ENCODE assay signal across 20 cellular contexts in genomic region chr14:104813286-104813685, GRCh38.
"Had no signal": no experiment of that assay in that cellular context is flagged by ENCODE, and none has a peak within 500 bp of the region (broad histone marks: within the 10 kb centered on the region; RNA-seq: fewer than 3 reads in every experiment).

No MANE protein-coding gene starts in this region.

- H3K9me3 ChIP-seq: ascending aorta, breast epithelium, gastrocnemius medialis, SK-N-SH, suprapubic skin, transverse colon, vagina had no signal

- ATAC-seq: activated CD8-positive, alpha-beta T cell treated with anti-CD3 and anti-CD28 coated beads, Interleukin-2, amount 10 ng/mL, durations not matched to agents 7 days and 5 days; activated naive CD8-positive, alpha-beta T cell treated with anti-CD3 and anti-CD28 coated beads, Interleukin-2, amount 50 U/mL, for 24 hours; esophagus mucosa; gastrocnemius medialis; naive thymus-derived CD4-positive, alpha-beta T cell; stimulated activated naive CD8-positive, alpha-beta T cell treated with anti-CD3 and anti-CD28 coated beads, Interleukin-15, Interleukin-2, amounts not matched to agents 100 U/mL and 50 U/mL, for 24 hours had no signal

- H3K27me3 Mint-ChIP-seq: activated B cell treated with CpG ODN at 0.5 μM for 24 hours; activated naive CD8-positive, alpha-beta T cell treated with anti-CD3 and anti-CD28 coated beads, Interleukin-2, amount 50 U/mL, for 24 hours; activated T-cell treated with anti-CD3 and anti-CD28 coated beads, Interleukin-2, amount 50 U/mL, for 24 hours; naive thymus-derived CD4-positive, alpha-beta T cell had no signal

- H3K9me3 Mint-ChIP-seq: activated B cell treated with CpG ODN at 0.5 μM for 24 hours; activated naive CD8-positive, alpha-beta T cell treated with anti-CD3 and anti-CD28 coated beads, Interleukin-2, amount 50 U/mL, for 24 hours; activated T-cell treated with anti-CD3 and anti-CD28 coated beads, Interleukin-2, amount 50 U/mL, for 24 hours; naive thymus-derived CD4-positive, alpha-beta T cell had no signal

- H3K27me3 ChIP-seq: ascending aorta, breast epithelium, gastrocnemius medialis, suprapubic skin, transverse colon, vagina had no signal

- H3K27ac Mint-ChIP-seq: activated B cell treated with CpG ODN at 0.5 μM for 24 hours; activated CD8-positive, alpha-beta T cell treated with anti-CD3 and anti-CD28 coated beads, Interleukin-2, amount 10 ng/mL, durations not matched to agents 7 days and 5 days; activated naive CD8-positive, alpha-beta T cell treated with anti-CD3 and anti-CD28 coated beads, Interleukin-2, amount 50 U/mL, for 24 hours had no signal

- DNase-seq: activated B cell treated with CpG ODN at 0.5 μM for 24 hours; activated CD4-positive, alpha-beta T cell treated with anti-CD3 and anti-CD28 coated beads for 4 hours; activated CD8-positive, alpha-beta T cell treated with anti-CD3 and anti-CD28 coated beads, Interleukin-2, amount 10 ng/mL, durations not matched to agents 7 days and 5 days; activated gamma-delta T cell; activated naive CD8-positive, alpha-beta T cell treated with anti-CD3 and anti-CD28 coated beads, Interleukin-2, amount 50 U/mL, for 24 hours; activated T-cell treated with anti-CD3 and anti-CD28 coated beads, Interleukin-2, amount 50 U/mL, for 24 hours; cortex of kidney; effector CD8-positive, alpha-beta T cell; gastrocnemius medialis; mesendoderm; naive thymus-derived CD4-positive, alpha-beta T cell; nucleus accumbens; SK-N-SH; stimulated activated naive CD8-positive, alpha-beta T cell treated with anti-CD3 and anti-CD28 coated beads, Interleukin-15, Interleukin-2, amounts not matched to agents 100 U/mL and 50 U/mL, for 24 hours; transverse colon had no signal

- H3K27ac ChIP-seq: ascending aorta, breast epithelium, suprapubic skin, vagina had no signal
